Comparison of ENCODE assay signal across 10 cellular contexts in the genomic region with DNA sequence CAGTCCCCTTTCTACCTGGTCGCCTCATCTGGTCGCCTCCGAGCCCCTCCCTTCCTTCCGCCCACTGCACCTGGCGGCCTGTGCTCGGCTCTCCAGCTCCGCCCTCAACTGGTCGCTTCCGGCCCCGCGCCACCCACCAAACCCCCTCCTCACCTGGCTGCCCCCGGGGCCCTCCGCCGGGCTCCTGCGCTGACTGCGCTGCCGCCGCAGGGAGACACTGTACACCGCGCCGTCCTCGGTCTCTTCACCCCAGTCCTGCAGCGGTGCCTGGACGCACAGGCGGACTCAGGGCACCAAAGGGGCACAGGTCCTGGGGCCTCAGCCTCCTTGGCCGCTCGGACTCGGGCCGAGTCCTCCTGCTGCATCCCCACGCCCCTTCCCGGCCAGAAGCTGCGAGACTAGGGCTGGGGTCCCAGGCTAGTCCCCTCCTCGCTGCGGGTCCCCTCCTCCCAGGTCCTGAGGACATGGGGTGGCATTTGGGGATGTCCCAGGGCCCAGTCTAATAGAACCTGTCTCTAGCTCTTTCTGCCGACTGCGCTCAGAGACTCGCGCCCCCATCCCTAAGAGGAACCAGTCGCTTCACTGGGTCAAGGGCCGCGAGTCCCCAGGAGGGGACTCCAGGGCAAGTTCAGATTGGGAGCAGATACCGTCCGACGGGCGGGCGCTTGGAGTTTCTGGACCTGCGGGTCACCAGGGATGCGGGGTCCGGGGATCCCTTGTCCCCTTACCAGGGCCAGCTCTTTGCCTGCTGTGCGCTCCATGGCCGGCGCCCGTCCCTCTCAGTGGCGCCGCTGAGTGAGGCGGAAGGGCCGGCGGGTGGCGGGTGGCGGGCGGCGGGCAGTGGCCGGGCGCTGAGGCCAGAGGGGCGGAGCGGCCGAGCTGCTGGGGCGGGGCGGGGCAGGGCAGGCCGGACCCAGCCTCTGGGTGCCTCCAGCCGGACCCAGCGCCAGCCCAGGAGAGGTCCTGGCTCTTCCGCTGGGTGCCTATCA. TPM values are rescaled to one million over a fixed set of nuclear protein-coding genes. Genes with fewer than 3 reads are reported as not detected.
DNase-seq lines count a peak whose midpoint lies in the region; ATAC-seq and TF ChIP-seq lines count a peak whose summit lies in the region.
"Had no signal": no experiment of that assay in that cellular context is flagged by ENCODE, and none has a peak within 500 bp of the region (broad histone marks: within the 10 kb centered on the region; RNA-seq: fewer than 3 reads in every experiment).

A gene with protein sequence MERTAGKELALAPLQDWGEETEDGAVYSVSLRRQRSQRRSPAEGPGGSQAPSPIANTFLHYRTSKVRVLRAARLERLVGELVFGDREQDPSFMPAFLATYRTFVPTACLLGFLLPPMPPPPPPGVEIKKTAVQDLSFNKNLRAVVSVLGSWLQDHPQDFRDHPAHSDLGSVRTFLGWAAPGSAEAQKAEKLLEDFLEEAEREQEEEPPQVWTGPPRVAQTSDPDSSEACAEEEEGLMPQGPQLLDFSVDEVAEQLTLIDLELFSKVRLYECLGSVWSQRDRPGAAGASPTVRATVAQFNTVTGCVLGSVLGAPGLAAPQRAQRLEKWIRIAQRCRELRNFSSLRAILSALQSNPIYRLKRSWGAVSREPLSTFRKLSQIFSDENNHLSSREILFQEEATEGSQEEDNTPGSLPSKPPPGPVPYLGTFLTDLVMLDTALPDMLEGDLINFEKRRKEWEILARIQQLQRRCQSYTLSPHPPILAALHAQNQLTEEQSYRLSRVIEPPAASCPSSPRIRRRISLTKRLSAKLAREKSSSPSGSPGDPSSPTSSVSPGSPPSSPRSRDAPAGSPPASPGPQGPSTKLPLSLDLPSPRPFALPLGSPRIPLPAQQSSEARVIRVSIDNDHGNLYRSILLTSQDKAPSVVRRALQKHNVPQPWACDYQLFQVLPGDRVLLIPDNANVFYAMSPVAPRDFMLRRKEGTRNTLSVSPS (minus strand): TSS at position 797 of the 989 bp plus-strand sequence. CDS start 36 bp downstream, at position 761.

- H3K9me3 ChIP-seq in T-helper 17 cell (ENCODE audit: control insufficient read depth, low read length, poor library complexity, severe bottlenecking): no peaks in the 10 kb centered on the region
- H3K9me3 ChIP-seq in iPS-18a (ENCODE audit: control insufficient read depth, low read depth, low read length): no peaks in the 10 kb centered on the region
- no peaks in the 10 kb centered on the region for H3K9me3 ChIP-seq in smooth muscle cell (replicated peaks; ENCODE audit: low read depth)

- H3K27me3 ChIP-seq in iPS-18a (ENCODE audit: control insufficient read depth, insufficient read depth, low read length): peaks cover 41% of the 10 kb centered on the region
- peaks cover 9% of the 10 kb centered on the region for H3K27me3 ChIP-seq in smooth muscle cell (ENCODE audit: low read depth)

- H4K20me1 ChIP-seq in smooth muscle cell (ENCODE audit: low read depth): no peaks in the 10 kb centered on the region

- H3K27me3 Mint-ChIP-seq in activated T-cell treated with anti-CD3 and anti-CD28 coated beads, Interleukin-2, amount 50 U/mL, for 72 hours (ENCODE audit: low read depth): peaks cover 65% of the 10 kb centered on the region
- H3K27me3 Mint-ChIP-seq in T-helper 17 cell: peaks cover 61% of the 10 kb centered on the region

- peak within 1 kb of the TSS; percentile 94 for H3K4me2 ChIP-seq in smooth muscle cell

- no peaks in the 10 kb centered on the region for H3K79me2 ChIP-seq in smooth muscle cell (ENCODE audit: low read depth)

- H3K4me1 Mint-ChIP-seq in activated T-cell treated with anti-CD3 and anti-CD28 coated beads, Interleukin-2, amount 50 U/mL, for 72 hours (ENCODE audit: low read depth): peaks cover 40% of the 10 kb centered on the region
- peaks cover 34% of the 10 kb centered on the region for H3K4me1 Mint-ChIP-seq in T-helper 17 cell

- H3K36me3 Mint-ChIP-seq in activated T-cell treated with anti-CD3 and anti-CD28 coated beads, Interleukin-2, amount 50 U/mL, for 72 hours (ENCODE audit: insufficient read depth in 2 of 2): no peaks in the 10 kb centered on the region
- peaks cover 2% of the 10 kb centered on the region for H3K36me3 Mint-ChIP-seq in T-helper 17 cell (ENCODE audit: low read depth)

- no peak for ATAC-seq in activated T-cell treated with anti-CD3 and anti-CD28 coated beads, Interleukin-2, amount 50 U/mL, for 72 hours (replicated peaks in 1 of 2)
- ATAC-seq in T-helper 17 cell (no peak), HG03439 (IDR thresholded peaks at IDR 0.05; ENCODE audit: unreplicated experiment) (no peak), HG03457 (IDR thresholded peaks at IDR 0.05; ENCODE audit: unreplicated experiment) (no peak)

- H3K9me3 Mint-ChIP-seq in activated T-cell treated with anti-CD3 and anti-CD28 coated beads, Interleukin-2, amount 50 U/mL, for 72 hours: no peaks in the 10 kb centered on the region

- WGBS in smooth muscle cell (ENCODE audit: low lambda C conversion rate): 2% methylated on average over 56 of the region's 73 CpGs

- no peak within 1 kb of the TSS for H3K27ac ChIP-seq in iPS-18a (ENCODE audit: low read length)
- H3K27ac ChIP-seq in smooth muscle cell (ENCODE audit: low read depth): no peak within 1 kb of the TSS

- no peak within 1 kb of the TSS for H3K27ac Mint-ChIP-seq in activated T-cell treated with anti-CD3 and anti-CD28 coated beads, Interleukin-2, amount 50 U/mL, for 72 hours
- H3K27ac Mint-ChIP-seq in T-helper 17 cell: no peak within 1 kb of the TSS

- TF ChIP-seq CTCF in smooth muscle cell (IDR thresholded peaks at IDR 0.05; ENCODE audit: borderline replicate concordance, insufficient read depth, poor library complexity, severe bottlenecking): no peak

- DNase-seq in activated T-cell treated with anti-CD3 and anti-CD28 coated beads, Interleukin-2, amount 50 U/mL, for 72 hours: no peak
- no peak for DNase-seq in activated T-cell treated with anti-CD3 and anti-CD28 coated beads for 4 hours
- DNase-seq in T-helper 17 cell: no peak
- no peak for DNase-seq in smooth muscle cell (lab: John Stamatoyannopoulos, UW; ENCODE audit: unreplicated experiment)
- no peak for DNase-seq in activated CD4-positive, alpha-beta T cell treated with anti-CD3 and anti-CD28 coated beads for 48 hours

- H3K9ac ChIP-seq in iPS-18a (ENCODE audit: low read length) (peak within 1 kb of the TSS; percentile 50), smooth muscle cell (ENCODE audit: low read depth) (peak within 1 kb of the TSS; percentile 35)

- H3K36me3 ChIP-seq in iPS-18a (ENCODE audit: control insufficient read depth, low read depth, low read length) (no peaks in the 10 kb centered on the region), smooth muscle cell (ENCODE audit: low read depth) (no peaks in the 10 kb centered on the region)

- H3K4me3 ChIP-seq in iPS-18a (ENCODE audit: low read length) (peak within 1 kb of the TSS; percentile 87), smooth muscle cell (peak within 1 kb of the TSS; percentile 60)

- H3K4me1 ChIP-seq in iPS-18a (ENCODE audit: control insufficient read depth, low read depth, low read length): peaks cover 3% of the 10 kb centered on the region
- H3K4me1 ChIP-seq in smooth muscle cell (ENCODE audit: low read depth): peaks cover 13% of the 10 kb centered on the region

- H3K4me3 Mint-ChIP-seq in activated T-cell treated with anti-CD3 and anti-CD28 coated beads, Interleukin-2, amount 50 U/mL, for 72 hours: peak within 1 kb of the TSS; percentile 39 to 84
- H3K4me3 Mint-ChIP-seq in T-helper 17 cell: peak within 1 kb of the TSS; percentile 58

- H2AFZ ChIP-seq in smooth muscle cell (ENCODE audit: low read depth): peak within 1 kb of the TSS; percentile 81

- no peaks in the 10 kb centered on the region for H3F3A ChIP-seq in smooth muscle cell (ENCODE audit: low read depth)

RNA-seq across cellular contexts. Expression of the gene that starts here (rescaled TPM):
- total RNA-seq in activated T-cell treated with anti-CD3 and anti-CD28 coated beads, Interleukin-2, amount 50 U/mL, for 72 hours: not detected
- total RNA-seq in T-helper 17 cell (not detected), smooth muscle cell (5.5 and 9.6 TPM in 2 replicates)
- polyA plus RNA-seq in smooth muscle cell: 6.6 and 39.0 TPM in 2 replicates
- total RNA-seq: Daoy; T-helper 2 cell treated with Interferon-gamma antibody and Interleukin-4, amounts not matched to agents 100 ng/mL and 5 ng/mL, for 36 hours had no signal
